16 cellular contexts compared by ENCODE assay signal in genomic region chr6:154479388-154480143, GRCh38. TPM values are rescaled to one million over a fixed set of nuclear protein-coding genes. Genes with fewer than 3 reads are reported as not detected.
DNase-seq lines count a peak whose midpoint lies in the region; ATAC-seq and TF ChIP-seq lines count a peak whose summit lies in the region.
"Had no signal": no experiment of that assay in that cellular context is flagged by ENCODE, and none has a peak within 500 bp of the region (broad histone marks: within the 10 kb centered on the region; RNA-seq: fewer than 3 reads in every experiment).

No MANE protein-coding gene starts in this region.

- H3K79me2 ChIP-seq in GM23248 (ENCODE audit: insufficient read depth), result no peaks in the 10 kb centered on the region

- TF ChIP-seq CTCF in astrocyte of the cerebellum (IDR thresholded peaks at IDR 0.05; ENCODE audit: low read depth, low read length, missing control alignments) (no peak), spleen (IDR thresholded peaks at IDR 0.05 in 8 of 11, conservative IDR thresholded peaks at IDR 0.05 in 3 of 11) (no peak)

- H3K4me3 ChIP-seq in GM23248 (peak overlapping the region; percentile 61), astrocyte of the cerebellum (ENCODE audit: low read depth, low read length) (peak overlapping the region; percentile 1), spleen (no peak overlapping the region)
- H3K4me3 ChIP-seq: adrenal gland, mucosa of descending colon had no signal

- H2AFZ ChIP-seq in GM23248, result peak overlapping the region; percentile 85

- 7 to 8% methylated on average over 14 of the region's 14 CpGs for WGBS in GM23248 (ENCODE audit: low coverage in 1 of 2, low lambda C conversion rate in 2 of 2, missing lambda C conversion rate in 2 of 2), 2 experiments
- WGBS in spleen, 5 donors, result 62 to 74% (median 68%) methylated on average over 14 of the region's 14 CpGs

- peaks cover 11% of the 10 kb centered on the region; the same call in 1 of the 2 replicates for H3F3A ChIP-seq in GM23248 (ENCODE audit: insufficient read depth)

- ATAC-seq in HG03521 (IDR thresholded peaks at IDR 0.05; ENCODE audit: unreplicated experiment), result no peak
- ATAC-seq: mucosa of descending colon had no signal

- no peak for TF ChIP-seq POLR2A in spleen (IDR thresholded peaks at IDR 0.05)

- no peaks in the 10 kb centered on the region for H4K20me1 ChIP-seq in GM23248 (ENCODE audit: insufficient read depth)

- no peaks in the 10 kb centered on the region for H3K9me2 ChIP-seq in GM23248 (ENCODE audit: insufficient read depth)

- H3K36me3 ChIP-seq in GM23248 (ENCODE audit: low read depth), result no peaks in the 10 kb centered on the region
- H3K36me3 ChIP-seq in spleen, result no peaks in the 10 kb centered on the region
- H3K36me3 ChIP-seq: adrenal gland had no signal

- H3K9me3 ChIP-seq in GM23248 (ENCODE audit: low read depth), result no peaks in the 10 kb centered on the region
- H3K9me3 ChIP-seq in spleen, result no peaks in the 10 kb centered on the region
- H3K9me3 ChIP-seq: adrenal gland, mucosa of descending colon had no signal

- peak overlapping the region; percentile 41 for H3K27ac ChIP-seq in GM23248
- H3K27ac ChIP-seq in spleen, result peak overlapping the region in 2 of 8 donors; percentile 7 to 10
- H3K27ac ChIP-seq: adrenal gland had no signal

- peak overlapping the region; percentile 92 for H3K4me2 ChIP-seq in GM23248 (ENCODE audit: unreplicated experiment)

- H3K9ac ChIP-seq in GM23248, result peak overlapping the region; percentile 61

- DNase-seq in GM23248 (peak; percentile 53), astrocyte of the cerebellum (ENCODE audit: low read depth) (no peak), iris pigment epithelial cell (ENCODE audit: low read depth) (peak; percentile 56), spleen (peak; percentile 13), NCI-H1694 (lab: John Stamatoyannopoulos, UW) (no peak), NCI-H524 treated with DMSO at 0.1 percent for 48 hours (lab: John Stamatoyannopoulos, UW) (no peak), cerebellum (ENCODE audit: low spot score) (no peak)
- DNase-seq: activated CD8-positive, alpha-beta memory T cell treated with anti-CD3 and anti-CD28 coated beads for 24 hours; adrenal gland; glutamatergic neuron; Kasumi-1; mucosa of descending colon; NCI-H446 treated with DMSO at 0.1 percent for 48 hours; stimulated activated CD4-positive, alpha-beta T cell treated with anti-CD3 and anti-CD28 coated beads, Interleukin-2, amount 100 ng/mL, for 48 hours; substantia nigra had no signal

- H3K27me3 ChIP-seq in GM23248 (replicated peaks; ENCODE audit: insufficient read depth) (no peaks in the 10 kb centered on the region), spleen (replicated peaks in 1 of 7) (no peaks in the 10 kb centered on the region)
- H3K27me3 ChIP-seq: adrenal gland had no signal

- intact Hi-C loops in spleen (cut with DNase I; ENCODE audit: low total_unique reads), result no loop called here

- in situ Hi-C loops in GM23248 (cut with MboI), result no loop called here
- in situ Hi-C loops in astrocyte of the cerebellum (cut with HindIII; ENCODE audit: low sequenced_read_pairs), result no loop called here

- H3K4me1 ChIP-seq in GM23248 (ENCODE audit: insufficient read depth) (peaks cover 25% of the 10 kb centered on the region), spleen (peaks cover 0 to 26% (median 14%) of the 10 kb centered on the region in 6 donors)
- H3K4me1 ChIP-seq: adrenal gland had no signal

RNA-seq across cellular contexts. Expression of gene CNKSR3, which starts 30.9 kb away (rescaled TPM):
- 1.7 and 2.4 TPM in 2 replicates for total RNA-seq in GM23248 (2014; rRNA removed; shearing (Covaris generic))
- polyA plus RNA-seq in GM23248 (2016; fragmentation: Nextera tagmentation; extraction: Ambion mirVana) (1.9 TPM in 2 replicates), spleen (1 to 10 TPM; 1.7 to 5.9 (median 1.8) TPM)
- total RNA-seq in spleen (10 to 100 TPM; 10.6 to 45.0 (median 21.4) TPM), cerebellum (1.7 TPM)

Comparison
In these comparisons a context has a peak if more than half of its experiments do, and no peak if none do; other contexts are left out.
1. DNase-seq: peak in GM23248 (single experiment), iris pigment epithelial cell (single experiment) and spleen (single experiment); none in astrocyte of the cerebellum (single experiment), NCI-H1694 (single experiment), NCI-H524 treated with DMSO at 0.1 percent for 48 hours (single experiment) and cerebellum (single experiment).
2. H3K4me3 ChIP-seq: peak in GM23248 (single experiment) and astrocyte of the cerebellum (single experiment); none in spleen (0 of 8).